Comparison of ENCODE assay signal across 9 cellular contexts in the genomic region with DNA sequence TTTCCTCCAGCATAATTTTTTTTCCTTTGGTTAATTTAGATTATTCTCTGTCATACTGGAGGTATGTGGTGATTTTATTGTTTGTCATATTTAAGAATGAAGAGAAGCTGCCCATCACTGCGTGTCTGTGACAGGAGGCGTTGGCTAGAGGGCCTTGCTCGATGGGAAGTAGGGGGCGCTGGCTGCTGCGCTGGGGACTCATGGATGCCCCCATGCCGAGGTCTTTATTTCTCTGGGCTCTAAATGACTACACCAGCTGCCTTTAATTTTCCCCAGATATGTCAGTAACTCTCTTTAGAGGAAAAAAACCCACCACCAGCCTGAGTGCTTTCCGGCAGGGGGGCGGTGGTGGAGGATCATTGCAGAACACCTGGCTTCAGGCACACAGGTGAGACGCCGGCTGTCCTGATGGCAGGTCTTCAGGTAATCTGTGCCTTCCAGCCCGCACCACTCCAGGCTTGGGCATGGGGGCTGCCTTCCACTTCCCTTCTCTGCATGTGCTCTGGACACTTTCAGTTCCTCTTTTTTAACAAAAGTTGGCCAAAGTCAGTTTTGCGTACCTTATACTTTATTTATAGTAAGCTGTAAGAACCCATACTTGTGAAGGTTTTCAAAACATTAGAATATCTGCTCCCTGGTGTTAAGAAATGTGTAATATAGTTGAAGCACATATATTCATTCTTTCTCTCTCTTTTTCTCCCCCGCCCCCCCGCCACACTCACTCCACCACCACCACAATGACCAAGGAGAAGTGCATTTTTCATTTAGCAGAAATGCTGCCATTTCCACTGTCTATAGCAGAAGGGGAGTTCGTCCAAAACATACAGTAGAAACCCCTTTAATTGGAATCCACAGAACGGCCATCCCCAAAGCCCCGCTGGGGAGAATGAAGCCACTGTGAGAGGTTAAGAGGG.
A peak's percentile ranks its signal among the peaks of the same experiment; 100 is the strongest.
DNase-seq lines count a peak whose midpoint lies in the region; ATAC-seq, FAIRE-seq and TF ChIP-seq lines count a peak whose summit lies in the region.
"Had no signal": no experiment of that assay in that cellular context is flagged by ENCODE, and none has a peak within 500 bp of the region (broad histone marks: within the 10 kb centered on the region; RNA-seq: fewer than 3 reads in every experiment).

No MANE protein-coding gene starts in this region.

- H3K27ac ChIP-seq in ascending aorta, result no peak overlapping the region
- H3K27ac ChIP-seq: sigmoid colon had no signal

- H3K4me3 ChIP-seq in ascending aorta, result no peak overlapping the region
- H3K4me3 ChIP-seq: sigmoid colon had no signal

- peak; percentile 95 for FAIRE-seq in GM18507 (lab: Jason Lieb, UNC)

- ATAC-seq in GM21619 (IDR thresholded peaks at IDR 0.05; ENCODE audit: unreplicated experiment) (peak; percentile 78), left lobe of liver (peak; percentile 35)

- H3K27me3 ChIP-seq in ascending aorta, result no peaks in the 10 kb centered on the region
- H3K27me3 ChIP-seq: sigmoid colon had no signal

- H3K36me3 ChIP-seq in ascending aorta, result no peaks in the 10 kb centered on the region
- H3K36me3 ChIP-seq: sigmoid colon had no signal

- no peaks in the 10 kb centered on the region for H3K4me1 ChIP-seq in ascending aorta

- H3K9me3 ChIP-seq in ascending aorta, result no peaks in the 10 kb centered on the region
- H3K9me3 ChIP-seq: sigmoid colon had no signal

- no peak for TF ChIP-seq CTCF in ascending aorta (IDR thresholded peaks at IDR 0.05)

- DNase-seq in GM18507 (ENCODE audit: extremely low spot score, insufficient read length, low read depth), result peak; percentile 62
- DNase-seq in Kasumi-1 (lab: John Stamatoyannopoulos, UW), result peak; percentile 86 to 93
- no peak for DNase-seq in left lobe of liver (ENCODE audit: low spot score)
- no peak for DNase-seq in NCI-H2227 (lab: John Stamatoyannopoulos, UW; ENCODE audit: unreplicated experiment)
- no peak for DNase-seq in ascending aorta (ENCODE audit: low spot score in 2 of 2)
- no peak for DNase-seq in NK-92 treated with Interleukin-12 subunit alpha and Interleukin-12 subunit beta, amount 100 ng/mL, for 24 hours (lab: John Stamatoyannopoulos, UW)
- DNase-seq in NCI-H2171 treated with DMSO at 0.1 percent for 48 hours (lab: John Stamatoyannopoulos, UW), result no peak
- DNase-seq: sigmoid colon had no signal

- intact Hi-C loops in ascending aorta (cut with DNase I), result no loop called here

Comparison
In these comparisons a context has a peak if more than half of its experiments do, and no peak if none do; other contexts are left out.
1. DNase-seq: peak in GM18507 (single experiment) and Kasumi-1 (2 of 2); none in left lobe of liver (single experiment), NCI-H2227 (single experiment), ascending aorta (0 of 2), NK-92 treated with Interleukin-12 subunit alpha and Interleukin-12 subunit beta, amount 100 ng/mL, for 24 hours (single experiment) and NCI-H2171 treated with DMSO at 0.1 percent for 48 hours (single experiment).